14 cellular contexts compared by ENCODE assay signal in the genomic region with DNA sequence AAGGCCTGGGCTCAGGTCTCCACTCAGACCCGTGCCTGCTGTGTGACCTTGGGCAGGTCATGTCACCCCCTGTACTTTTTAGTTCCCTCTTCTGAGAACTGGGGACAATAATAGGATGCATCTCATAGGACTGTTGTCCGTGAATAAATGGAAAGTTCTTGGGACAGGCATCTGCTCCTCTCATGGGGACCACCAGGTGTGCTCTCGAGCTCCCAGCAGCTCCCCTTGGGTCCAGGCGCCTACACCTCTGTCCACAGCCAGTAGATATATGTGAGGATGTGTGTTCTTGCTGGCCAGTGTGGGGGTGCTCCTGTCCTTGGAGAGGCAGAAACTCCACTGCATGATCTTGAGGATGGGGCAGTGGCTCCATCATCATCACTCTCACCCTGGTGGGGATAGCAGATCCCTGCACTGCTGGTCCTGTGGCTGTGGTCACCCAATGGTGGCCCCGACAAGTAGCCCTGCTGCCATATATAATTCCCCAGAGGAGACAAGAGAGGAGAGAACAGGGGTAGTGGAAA.
A peak's percentile ranks its signal among the peaks of the same experiment; 100 is the strongest.
DNase-seq lines count a peak whose midpoint lies in the region; ATAC-seq, FAIRE-seq and TF ChIP-seq lines count a peak whose summit lies in the region.
"Had no signal": no experiment of that assay in that cellular context is flagged by ENCODE, and none has a peak within 500 bp of the region (broad histone marks: within the 10 kb centered on the region; RNA-seq: fewer than 3 reads in every experiment).

No MANE protein-coding gene starts in this region.

- H4K20me1 ChIP-seq in DOHH2 (ENCODE audit: control insufficient read depth, insufficient read depth, low read depth, low read length) (no peaks in the 10 kb centered on the region), HCT116 (ENCODE audit: insufficient read depth) (no peaks in the 10 kb centered on the region), GM12878 (ENCODE audit: control insufficient read depth, insufficient read depth) (no peaks in the 10 kb centered on the region)

- H2AFZ ChIP-seq in HCT116 (ENCODE audit: low read depth, low read length, poor library complexity, severe bottlenecking) (no peak overlapping the region), GM12878 (ENCODE audit: control insufficient read depth, low read depth, low read length) (no peak overlapping the region)

- H3K36me3 ChIP-seq in DOHH2 (ENCODE audit: control insufficient read depth, low read length) (no peaks in the 10 kb centered on the region), HCT116 (ENCODE audit: control insufficient read depth in 1 of 2, insufficient read depth in 2 of 2, low read length in 2 of 2) (no peaks in the 10 kb centered on the region), GM12878 (ENCODE audit: control insufficient read depth in 2 of 2, insufficient read depth in 2 of 2, low read length in 1 of 2) (no peaks in the 10 kb centered on the region)

- H3K4me3 Mint-ChIP-seq in neural crest cell = no peak overlapping the region
- no peak overlapping the region for H3K4me3 Mint-ChIP-seq in naive thymus-derived CD8-positive, alpha-beta T cell
- H3K4me3 Mint-ChIP-seq: activated naive CD8-positive, alpha-beta T cell treated with anti-CD3 and anti-CD28 coated beads for 36 hours; CD8-positive, alpha-beta memory T cell; dendritic cell treated with granulocyte-macrophage colony-stimulating factor and Interleukin-4, amounts not matched to agents 40 ng/mL and 50 ng/mL, for 4 days had no signal

- intact Hi-C loops in HCT116 (cut with micrococcal nuclease) = no loop called here
- intact Hi-C loops in GM12878 (cut with micrococcal nuclease; ENCODE audit: unreplicated experiment) = no loop called here

- DNase-seq in HCT116 (ENCODE audit: low read depth, low spot score) (no peak), GM12878 (ENCODE audit: low read depth, low spot score) (no peak), neural crest cell (ENCODE audit: low read depth, low spot score) (no peak), left lobe of liver (ENCODE audit: low spot score) (no peak), amygdala (lab: John Stamatoyannopoulos, UW) (no peak)
- no peak for DNase-seq in naive thymus-derived CD8-positive, alpha-beta T cell
- DNase-seq: activated naive CD8-positive, alpha-beta T cell treated with anti-CD3 and anti-CD28 coated beads for 36 hours; CD8-positive, alpha-beta memory T cell; GOT3; NCI-H1436 had no signal

- FAIRE-seq in GM12878 (lab: Jason Lieb, UNC) = no peak
- FAIRE-seq: frontal cortex, islet of Langerhans had no signal

- RAD21 ChIA-PET in HCT116 (lab: Charles Lee; ENCODE audit: low non-redundant PET in 1 of 2, low total read pairs in 2 of 2, uncharacterized antibody in 2 of 2, unreplicated experiment in 2 of 2) (no interaction called here), GM12878 (lab: Charles Lee; ENCODE audit: unreplicated experiment) (no interaction called here)

- no peak overlapping the region for H3K27ac ChIP-seq in DOHH2 (ENCODE audit: low read depth, low read length)
- H3K27ac ChIP-seq in HCT116 (ENCODE audit: low read depth, low read length) = no peak overlapping the region
- no peak overlapping the region for H3K27ac ChIP-seq in GM12878 (ENCODE audit: control insufficient read depth, insufficient read depth)

- H3K4me1 ChIP-seq in DOHH2 (ENCODE audit: control insufficient read depth, low read length) = no peaks in the 10 kb centered on the region
- no peaks in the 10 kb centered on the region for H3K4me1 ChIP-seq in HCT116 (ENCODE audit: control insufficient read depth in 1 of 2, insufficient read depth in 2 of 2, low read length in 2 of 2)
- H3K4me1 ChIP-seq in GM12878 (ENCODE audit: control insufficient read depth, insufficient read depth, low read length) = no peaks in the 10 kb centered on the region

- WGBS in GM12878 (ENCODE audit: insufficient coverage, insufficient replicate concordance, low lambda C conversion rate, missing lambda C conversion rate) = 32% methylated on average over 5 of the region's 5 CpGs

- no peaks in the 10 kb centered on the region for H3K9me2 ChIP-seq in DOHH2 (replicated peaks; ENCODE audit: control insufficient read depth, low read length)
- H3K9me2 ChIP-seq in HCT116 (ENCODE audit: insufficient read depth) = no peaks in the 10 kb centered on the region

- no peaks in the 10 kb centered on the region for H3K9me3 Mint-ChIP-seq in neural crest cell
- no peaks in the 10 kb centered on the region for H3K9me3 Mint-ChIP-seq in naive thymus-derived CD8-positive, alpha-beta T cell
- H3K9me3 Mint-ChIP-seq: activated naive CD8-positive, alpha-beta T cell treated with anti-CD3 and anti-CD28 coated beads for 36 hours; CD8-positive, alpha-beta memory T cell; dendritic cell treated with granulocyte-macrophage colony-stimulating factor and Interleukin-4, amounts not matched to agents 40 ng/mL and 50 ng/mL, for 4 days had no signal

- peaks cover 62% of the 10 kb centered on the region for H3K4me1 Mint-ChIP-seq in neural crest cell
- peaks cover 0 to 6% (median 0%) of the 10 kb centered on the region in 4 donors for H3K4me1 Mint-ChIP-seq in naive thymus-derived CD8-positive, alpha-beta T cell
- H3K4me1 Mint-ChIP-seq: activated naive CD8-positive, alpha-beta T cell treated with anti-CD3 and anti-CD28 coated beads for 36 hours; CD8-positive, alpha-beta memory T cell had no signal

- H3K36me3 Mint-ChIP-seq in neural crest cell (ENCODE audit: low read depth) = no peaks in the 10 kb centered on the region
- no peaks in the 10 kb centered on the region for H3K36me3 Mint-ChIP-seq in naive thymus-derived CD8-positive, alpha-beta T cell
- H3K36me3 Mint-ChIP-seq: activated naive CD8-positive, alpha-beta T cell treated with anti-CD3 and anti-CD28 coated beads for 36 hours; CD8-positive, alpha-beta memory T cell had no signal

- H3K27me3 ChIP-seq in DOHH2 (ENCODE audit: control insufficient read depth, low read length) (no peaks in the 10 kb centered on the region), HCT116 (ENCODE audit: insufficient read depth, low read length) (no peaks in the 10 kb centered on the region; the same call in 1 of the 2 replicates), GM12878 (replicated peaks in 1 of 2; ENCODE audit: control insufficient read depth in 2 of 2, insufficient read depth in 2 of 2, low read length in 1 of 2) (peaks cover 0 to 2% of the 10 kb centered on the region in 2 experiments; a peak in 3 of 4 replicates)

- SMC1A ChIA-PET in GM12878 (lab: Charles Lee; ENCODE audit: uncharacterized antibody, unreplicated experiment) = interaction anchor here (0.6 kb wide), 1 partner anchor 272 kb away, joined by 3 read pairs; no protein-coding TSS in a partner anchor

- no peak overlapping the region for H3K27ac Mint-ChIP-seq in neural crest cell (ENCODE audit: unreplicated experiment)
- no peak overlapping the region for H3K27ac Mint-ChIP-seq in naive thymus-derived CD8-positive, alpha-beta T cell
- H3K27ac Mint-ChIP-seq: activated naive CD8-positive, alpha-beta T cell treated with anti-CD3 and anti-CD28 coated beads for 36 hours; dendritic cell treated with granulocyte-macrophage colony-stimulating factor and Interleukin-4, amounts not matched to agents 40 ng/mL and 50 ng/mL, for 4 days had no signal

- H3K9ac ChIP-seq in HCT116 (ENCODE audit: low read length) (no peak overlapping the region), GM12878 (ENCODE audit: control insufficient read depth, insufficient read depth, low read length) (no peak overlapping the region)

- peak; percentile 43 for TF ChIP-seq CTCF in DOHH2 (IDR thresholded peaks at IDR 0.05; ENCODE audit: low read depth, low read length, poor library complexity, severe bottlenecking)
- peak in 2 of 3 experiments; percentile 55 to 58; a peak in 4 of 6 replicates for TF ChIP-seq CTCF in HCT116 (IDR thresholded peaks at IDR 0.05 in 2 of 3, conservative IDR thresholded peaks at IDR 0.05 in 1 of 3; ENCODE audit: borderline replicate concordance in 1 of 3, insufficient read depth in 1 of 3, low read depth in 2 of 3, low read length in 2 of 3)
- 0 out of 6 replicates have a peak, but pooled peaks of 2 of the 3 experiments have one; percentile 5 to 23 for TF ChIP-seq CTCF in GM12878 (IDR thresholded peaks at IDR 0.05 in 2 of 3, conservative IDR thresholded peaks at IDR 0.05 in 1 of 3; ENCODE audit: control insufficient read depth in 2 of 3, extremely low read depth in 1 of 3, insufficient read depth in 1 of 3, low read depth in 3 of 3, low read length in 3 of 3)
- TF ChIP-seq CTCF in neural crest cell (conservative IDR thresholded peaks at IDR 0.05) = peak; percentile 29

- TF ChIP-seq POLR2A in HCT116 (IDR thresholded peaks at IDR 0.05; ENCODE audit: borderline replicate concordance, extremely low read depth, insufficient read depth, insufficient read length) (no peak), GM12878 (IDR thresholded peaks at IDR 0.05; ENCODE audit: low read depth, low read length) (no peak)

- in situ Hi-C loops in GM12878 (cut with MboI) = no loop called here

- no peak for TF ChIP-seq EP300 in GM12878 (IDR thresholded peaks at IDR 0.05; ENCODE audit: borderline replicate concordance in 1 of 2, control insufficient read depth in 1 of 2, low read depth in 2 of 2, low read length in 2 of 2)

- BruUV-seq in HCT116 (replicated peaks; lab: Mats Ljungman, UMichigan) = no TSS peak
- BruUV-seq in GM12878 (replicated peaks; lab: Mats Ljungman, UMichigan) = no TSS peak

- no peaks in the 10 kb centered on the region for H3K9me3 ChIP-seq in DOHH2 (ENCODE audit: control insufficient read depth, insufficient read depth, low read length)
- no peaks in the 10 kb centered on the region for H3K9me3 ChIP-seq in HCT116 (ENCODE audit: control insufficient read depth in 1 of 2, insufficient read depth in 1 of 2, low read depth in 1 of 2, low read length in 2 of 2)
- no peaks in the 10 kb centered on the region for H3K9me3 ChIP-seq in GM12878 (replicated peaks; ENCODE audit: control insufficient read depth, insufficient read depth, low read length)

- H3K27me3 Mint-ChIP-seq in neural crest cell (ENCODE audit: low read depth) = peaks cover 4% of the 10 kb centered on the region
- H3K27me3 Mint-ChIP-seq in naive thymus-derived CD8-positive, alpha-beta T cell = peaks cover 0 to 6% (median 4%) of the 10 kb centered on the region in 5 donors
- H3K27me3 Mint-ChIP-seq: activated naive CD8-positive, alpha-beta T cell treated with anti-CD3 and anti-CD28 coated beads for 36 hours had no signal

- TF ChIP-seq RAD21 in HCT116 (IDR thresholded peaks at IDR 0.05; ENCODE audit: low read depth) = no peak
- no peak for TF ChIP-seq RAD21 in GM12878 (IDR thresholded peaks at IDR 0.05; ENCODE audit: insufficient read depth, low read depth, low read length)

- H3K4me3 ChIP-seq in DOHH2 (ENCODE audit: low read length) (no peak overlapping the region), HCT116 (replicated peaks in 1 of 2; ENCODE audit: low read depth in 1 of 2, low read length in 2 of 2) (no peak overlapping the region), GM12878 (no peak overlapping the region)

- H3K79me2 ChIP-seq in DOHH2 (ENCODE audit: control insufficient read depth, low read length) (no peaks in the 10 kb centered on the region), HCT116 (ENCODE audit: insufficient read depth, low read length) (no peaks in the 10 kb centered on the region), GM12878 (ENCODE audit: control insufficient read depth, insufficient read depth, low read length) (no peaks in the 10 kb centered on the region)

- H3K4me2 ChIP-seq in DOHH2 (ENCODE audit: low read length) (no peak overlapping the region), HCT116 (ENCODE audit: low read length) (no peak overlapping the region), GM12878 (ENCODE audit: control insufficient read depth, insufficient read depth) (no peak overlapping the region)

- CTCF ChIA-PET in HCT116 (lab: Charles Lee) (no interaction called here), GM12878 (lab: Yijun Ruan, JAX) (no interaction called here)

- ATAC-seq in HCT116 (peak; percentile 84), GM12878 (no peak), left lobe of liver (no peak)
- no peak for ATAC-seq in naive thymus-derived CD8-positive, alpha-beta T cell

- POLR2A ChIA-PET in HCT116 (lab: Charles Lee) = no interaction called here
- POLR2A ChIA-PET in GM12878 (lab: Charles Lee) = no interaction called here
- POLR2A ChIA-PET in naive thymus-derived CD8-positive, alpha-beta T cell (lab: Charles Lee) = no interaction called here

- no peaks in the 10 kb centered on the region for H3F3A ChIP-seq in DOHH2 (ENCODE audit: control insufficient read depth, insufficient read depth)
